Comparison of ENCODE assay signal across 1 cellular context in the genomic region with DNA sequence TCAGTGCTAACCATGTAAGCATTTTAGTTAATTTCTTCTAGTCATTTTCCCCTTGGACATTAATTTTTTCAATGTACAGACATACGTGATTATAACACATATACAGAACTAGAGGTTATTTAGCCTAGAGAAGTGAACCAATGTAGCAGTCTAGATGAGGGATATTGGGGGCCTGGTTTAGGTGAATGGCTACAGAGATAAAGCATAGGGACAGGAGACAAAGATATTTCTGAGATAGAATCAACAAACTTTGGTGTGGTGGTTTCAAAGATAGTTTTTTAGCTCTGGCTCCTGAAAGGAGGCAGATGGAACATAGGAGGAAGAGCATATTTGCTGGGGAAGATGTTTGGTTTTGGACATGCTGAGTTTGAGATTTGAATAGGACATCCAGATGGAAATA.
A peak's percentile ranks its signal among the peaks of the same experiment; 100 is the strongest.
TF ChIP-seq lines count a peak whose summit lies in the region.

No MANE protein-coding gene starts in this region.

TF ChIP-seq in K562, 482 proteins besides CTCF, POLR2A, EP300 and RAD21 (continues in another document):
- TF ChIP-seq, protein P1, sequence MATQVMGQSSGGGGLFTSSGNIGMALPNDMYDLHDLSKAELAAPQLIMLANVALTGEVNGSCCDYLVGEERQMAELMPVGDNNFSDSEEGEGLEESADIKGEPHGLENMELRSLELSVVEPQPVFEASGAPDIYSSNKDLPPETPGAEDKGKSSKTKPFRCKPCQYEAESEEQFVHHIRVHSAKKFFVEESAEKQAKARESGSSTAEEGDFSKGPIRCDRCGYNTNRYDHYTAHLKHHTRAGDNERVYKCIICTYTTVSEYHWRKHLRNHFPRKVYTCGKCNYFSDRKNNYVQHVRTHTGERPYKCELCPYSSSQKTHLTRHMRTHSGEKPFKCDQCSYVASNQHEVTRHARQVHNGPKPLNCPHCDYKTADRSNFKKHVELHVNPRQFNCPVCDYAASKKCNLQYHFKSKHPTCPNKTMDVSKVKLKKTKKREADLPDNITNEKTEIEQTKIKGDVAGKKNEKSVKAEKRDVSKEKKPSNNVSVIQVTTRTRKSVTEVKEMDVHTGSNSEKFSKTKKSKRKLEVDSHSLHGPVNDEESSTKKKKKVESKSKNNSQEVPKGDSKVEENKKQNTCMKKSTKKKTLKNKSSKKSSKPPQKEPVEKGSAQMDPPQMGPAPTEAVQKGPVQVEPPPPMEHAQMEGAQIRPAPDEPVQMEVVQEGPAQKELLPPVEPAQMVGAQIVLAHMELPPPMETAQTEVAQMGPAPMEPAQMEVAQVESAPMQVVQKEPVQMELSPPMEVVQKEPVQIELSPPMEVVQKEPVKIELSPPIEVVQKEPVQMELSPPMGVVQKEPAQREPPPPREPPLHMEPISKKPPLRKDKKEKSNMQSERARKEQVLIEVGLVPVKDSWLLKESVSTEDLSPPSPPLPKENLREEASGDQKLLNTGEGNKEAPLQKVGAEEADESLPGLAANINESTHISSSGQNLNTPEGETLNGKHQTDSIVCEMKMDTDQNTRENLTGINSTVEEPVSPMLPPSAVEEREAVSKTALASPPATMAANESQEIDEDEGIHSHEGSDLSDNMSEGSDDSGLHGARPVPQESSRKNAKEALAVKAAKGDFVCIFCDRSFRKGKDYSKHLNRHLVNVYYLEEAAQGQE (CRISPR knock-in tag; IDR thresholded peaks at IDR 0.05; ENCODE audit: low read depth) = no peak
- TF ChIP-seq PCBP1 (IDR thresholded peaks at IDR 0.05; ENCODE audit: low read depth, low read length, poor library complexity, severe bottlenecking) (no peak), MAZ (CRISPR knock-in tag; conservative IDR thresholded peaks at IDR 0.05 in 1 of 2, IDR thresholded peaks at IDR 0.05 in 1 of 2) (no peak), TAL1 (IDR thresholded peaks at IDR 0.05) (peak; percentile 64), ZNF551 (CRISPR knock-in tag; IDR thresholded peaks at IDR 0.05) (no peak), NCOA4 (IDR thresholded peaks at IDR 0.05; ENCODE audit: partially characterized antibody) (no peak), JUN (IDR thresholded peaks at IDR 0.05; ENCODE audit: borderline replicate concordance, low read depth, low read length) (no peak), JUN (CRISPR knock-in tag; IDR thresholded peaks at IDR 0.05; ENCODE audit: borderline replicate concordance) (no peak), TCF3 (CRISPR knock-in tag; IDR thresholded peaks at IDR 0.05) (peak; percentile 40), TAF9B (IDR thresholded peaks at IDR 0.05; ENCODE audit: partially characterized antibody) (no peak), ZC3H8 (IDR thresholded peaks at IDR 0.05) (no peak), SNIP1 (IDR thresholded peaks at IDR 0.05; ENCODE audit: low read depth) (no peak), CBFB (CRISPR knock-in tag; IDR thresholded peaks at IDR 0.05) (no peak), ATF7 (IDR thresholded peaks at IDR 0.05) (no peak), ZSCAN29 (IDR thresholded peaks at IDR 0.05) (no peak), SMAD4 (CRISPR knock-in tag; conservative IDR thresholded peaks at IDR 0.05) (no peak), RB1 (IDR thresholded peaks at IDR 0.05; ENCODE audit: low read depth) (no peak), RFX5 (IDR thresholded peaks at IDR 0.05; ENCODE audit: low read depth, low read length) (no peak), KLF16 (IDR thresholded peaks at IDR 0.05) (no peak), TOE1 (IDR thresholded peaks at IDR 0.05; ENCODE audit: borderline replicate concordance) (peak; percentile 22; the same call in 1 of the 2 replicates), TOE1 (CRISPR knock-in tag; IDR thresholded peaks at IDR 0.05; ENCODE audit: borderline replicate concordance, low read depth) (no peak), CBFA2T3 (IDR thresholded peaks at IDR 0.05) (peak; percentile 85), SMARCB1 (IDR thresholded peaks at IDR 0.05; ENCODE audit: insufficient read length, low read depth) (no peak), DMBX1 (CRISPR knock-in tag; IDR thresholded peaks at IDR 0.05; ENCODE audit: borderline replicate concordance) (no peak), GATAD2A (IDR thresholded peaks at IDR 0.05) (0 out of 2 replicates have a peak, but pooled peaks have one; percentile 33), EWSR1 (IDR thresholded peaks at IDR 0.05; ENCODE audit: borderline replicate concordance, low read depth, partially characterized antibody) (no peak), WHSC1 (IDR thresholded peaks at IDR 0.05; ENCODE audit: low read length) (no peak), MCM3 (IDR thresholded peaks at IDR 0.05) (no peak), PML (IDR thresholded peaks at IDR 0.05; ENCODE audit: low read length) (peak; percentile 26; the same call in 1 of the 2 replicates), GTF2A2 (tag; IDR thresholded peaks at IDR 0.05) (no peak), TFAM (CRISPR knock-in tag; conservative IDR thresholded peaks at IDR 0.05) (no peak)
- TF ChIP-seq, protein P2, sequence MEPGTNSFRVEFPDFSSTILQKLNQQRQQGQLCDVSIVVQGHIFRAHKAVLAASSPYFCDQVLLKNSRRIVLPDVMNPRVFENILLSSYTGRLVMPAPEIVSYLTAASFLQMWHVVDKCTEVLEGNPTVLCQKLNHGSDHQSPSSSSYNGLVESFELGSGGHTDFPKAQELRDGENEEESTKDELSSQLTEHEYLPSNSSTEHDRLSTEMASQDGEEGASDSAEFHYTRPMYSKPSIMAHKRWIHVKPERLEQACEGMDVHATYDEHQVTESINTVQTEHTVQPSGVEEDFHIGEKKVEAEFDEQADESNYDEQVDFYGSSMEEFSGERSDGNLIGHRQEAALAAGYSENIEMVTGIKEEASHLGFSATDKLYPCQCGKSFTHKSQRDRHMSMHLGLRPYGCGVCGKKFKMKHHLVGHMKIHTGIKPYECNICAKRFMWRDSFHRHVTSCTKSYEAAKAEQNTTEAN (CRISPR knock-in tag; IDR thresholded peaks at IDR 0.05) = no peak
- TF ChIP-seq, protein P3, sequence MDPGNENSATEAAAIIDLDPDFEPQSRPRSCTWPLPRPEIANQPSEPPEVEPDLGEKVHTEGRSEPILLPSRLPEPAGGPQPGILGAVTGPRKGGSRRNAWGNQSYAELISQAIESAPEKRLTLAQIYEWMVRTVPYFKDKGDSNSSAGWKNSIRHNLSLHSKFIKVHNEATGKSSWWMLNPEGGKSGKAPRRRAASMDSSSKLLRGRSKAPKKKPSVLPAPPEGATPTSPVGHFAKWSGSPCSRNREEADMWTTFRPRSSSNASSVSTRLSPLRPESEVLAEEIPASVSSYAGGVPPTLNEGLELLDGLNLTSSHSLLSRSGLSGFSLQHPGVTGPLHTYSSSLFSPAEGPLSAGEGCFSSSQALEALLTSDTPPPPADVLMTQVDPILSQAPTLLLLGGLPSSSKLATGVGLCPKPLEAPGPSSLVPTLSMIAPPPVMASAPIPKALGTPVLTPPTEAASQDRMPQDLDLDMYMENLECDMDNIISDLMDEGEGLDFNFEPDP (CRISPR knock-in tag; IDR thresholded peaks at IDR 0.05) = no peak
- TF ChIP-seq, protein P4, sequence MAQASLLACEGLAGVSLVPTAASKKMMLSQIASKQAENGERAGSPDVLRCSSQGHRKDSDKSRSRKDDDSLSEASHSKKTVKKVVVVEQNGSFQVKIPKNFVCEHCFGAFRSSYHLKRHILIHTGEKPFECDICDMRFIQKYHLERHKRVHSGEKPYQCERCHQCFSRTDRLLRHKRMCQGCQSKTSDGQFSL (CRISPR knock-in tag; IDR thresholded peaks at IDR 0.05) = no peak
- TF ChIP-seq, protein P4 (tag; IDR thresholded peaks at IDR 0.05) = no peak
- TF ChIP-seq, protein P5, sequence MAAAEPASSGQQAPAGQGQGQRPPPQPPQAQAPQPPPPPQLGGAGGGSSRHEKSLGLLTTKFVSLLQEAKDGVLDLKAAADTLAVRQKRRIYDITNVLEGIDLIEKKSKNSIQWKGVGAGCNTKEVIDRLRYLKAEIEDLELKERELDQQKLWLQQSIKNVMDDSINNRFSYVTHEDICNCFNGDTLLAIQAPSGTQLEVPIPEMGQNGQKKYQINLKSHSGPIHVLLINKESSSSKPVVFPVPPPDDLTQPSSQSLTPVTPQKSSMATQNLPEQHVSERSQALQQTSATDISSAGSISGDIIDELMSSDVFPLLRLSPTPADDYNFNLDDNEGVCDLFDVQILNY (CRISPR knock-in tag; IDR thresholded peaks at IDR 0.05) = no peak
- TF ChIP-seq, protein P6, sequence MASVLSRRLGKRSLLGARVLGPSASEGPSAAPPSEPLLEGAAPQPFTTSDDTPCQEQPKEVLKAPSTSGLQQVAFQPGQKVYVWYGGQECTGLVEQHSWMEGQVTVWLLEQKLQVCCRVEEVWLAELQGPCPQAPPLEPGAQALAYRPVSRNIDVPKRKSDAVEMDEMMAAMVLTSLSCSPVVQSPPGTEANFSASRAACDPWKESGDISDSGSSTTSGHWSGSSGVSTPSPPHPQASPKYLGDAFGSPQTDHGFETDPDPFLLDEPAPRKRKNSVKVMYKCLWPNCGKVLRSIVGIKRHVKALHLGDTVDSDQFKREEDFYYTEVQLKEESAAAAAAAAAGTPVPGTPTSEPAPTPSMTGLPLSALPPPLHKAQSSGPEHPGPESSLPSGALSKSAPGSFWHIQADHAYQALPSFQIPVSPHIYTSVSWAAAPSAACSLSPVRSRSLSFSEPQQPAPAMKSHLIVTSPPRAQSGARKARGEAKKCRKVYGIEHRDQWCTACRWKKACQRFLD (CRISPR knock-in tag; IDR thresholded peaks at IDR 0.05) = no peak
- TF ChIP-seq, protein P7, sequence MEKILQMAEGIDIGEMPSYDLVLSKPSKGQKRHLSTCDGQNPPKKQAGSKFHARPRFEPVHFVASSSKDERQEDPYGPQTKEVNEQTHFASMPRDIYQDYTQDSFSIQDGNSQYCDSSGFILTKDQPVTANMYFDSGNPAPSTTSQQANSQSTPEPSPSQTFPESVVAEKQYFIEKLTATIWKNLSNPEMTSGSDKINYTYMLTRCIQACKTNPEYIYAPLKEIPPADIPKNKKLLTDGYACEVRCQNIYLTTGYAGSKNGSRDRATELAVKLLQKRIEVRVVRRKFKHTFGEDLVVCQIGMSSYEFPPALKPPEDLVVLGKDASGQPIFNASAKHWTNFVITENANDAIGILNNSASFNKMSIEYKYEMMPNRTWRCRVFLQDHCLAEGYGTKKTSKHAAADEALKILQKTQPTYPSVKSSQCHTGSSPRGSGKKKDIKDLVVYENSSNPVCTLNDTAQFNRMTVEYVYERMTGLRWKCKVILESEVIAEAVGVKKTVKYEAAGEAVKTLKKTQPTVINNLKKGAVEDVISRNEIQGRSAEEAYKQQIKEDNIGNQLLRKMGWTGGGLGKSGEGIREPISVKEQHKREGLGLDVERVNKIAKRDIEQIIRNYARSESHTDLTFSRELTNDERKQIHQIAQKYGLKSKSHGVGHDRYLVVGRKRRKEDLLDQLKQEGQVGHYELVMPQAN (IDR thresholded peaks at IDR 0.05; ENCODE audit: borderline replicate concordance) = no peak
- TF ChIP-seq, protein P8, sequence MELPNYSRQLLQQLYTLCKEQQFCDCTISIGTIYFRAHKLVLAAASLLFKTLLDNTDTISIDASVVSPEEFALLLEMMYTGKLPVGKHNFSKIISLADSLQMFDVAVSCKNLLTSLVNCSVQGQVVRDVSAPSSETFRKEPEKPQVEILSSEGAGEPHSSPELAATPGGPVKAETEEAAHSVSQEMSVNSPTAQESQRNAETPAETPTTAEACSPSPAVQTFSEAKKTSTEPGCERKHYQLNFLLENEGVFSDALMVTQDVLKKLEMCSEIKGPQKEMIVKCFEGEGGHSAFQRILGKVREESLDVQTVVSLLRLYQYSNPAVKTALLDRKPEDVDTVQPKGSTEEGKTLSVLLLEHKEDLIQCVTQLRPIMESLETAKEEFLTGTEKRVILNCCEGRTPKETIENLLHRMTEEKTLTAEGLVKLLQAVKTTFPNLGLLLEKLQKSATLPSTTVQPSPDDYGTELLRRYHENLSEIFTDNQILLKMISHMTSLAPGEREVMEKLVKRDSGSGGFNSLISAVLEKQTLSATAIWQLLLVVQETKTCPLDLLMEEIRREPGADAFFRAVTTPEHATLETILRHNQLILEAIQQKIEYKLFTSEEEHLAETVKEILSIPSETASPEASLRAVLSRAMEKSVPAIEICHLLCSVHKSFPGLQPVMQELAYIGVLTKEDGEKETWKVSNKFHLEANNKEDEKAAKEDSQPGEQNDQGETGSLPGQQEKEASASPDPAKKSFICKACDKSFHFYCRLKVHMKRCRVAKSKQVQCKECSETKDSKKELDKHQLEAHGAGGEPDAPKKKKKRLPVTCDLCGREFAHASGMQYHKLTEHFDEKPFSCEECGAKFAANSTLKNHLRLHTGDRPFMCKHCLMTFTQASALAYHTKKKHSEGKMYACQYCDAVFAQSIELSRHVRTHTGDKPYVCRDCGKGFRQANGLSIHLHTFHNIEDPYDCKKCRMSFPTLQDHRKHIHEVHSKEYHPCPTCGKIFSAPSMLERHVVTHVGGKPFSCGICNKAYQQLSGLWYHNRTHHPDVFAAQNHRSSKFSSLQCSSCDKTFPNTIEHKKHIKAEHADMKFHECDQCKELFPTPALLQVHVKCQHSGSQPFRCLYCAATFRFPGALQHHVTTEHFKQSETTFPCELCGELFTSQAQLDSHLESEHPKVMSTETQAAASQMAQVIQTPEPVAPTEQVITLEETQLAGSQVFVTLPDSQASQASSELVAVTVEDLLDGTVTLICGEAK (IDR thresholded peaks at IDR 0.05) = no peak; the same call in 1 of the 2 replicates
- TF ChIP-seq, protein P8 (CRISPR knock-in tag; IDR thresholded peaks at IDR 0.05) = no peak
